ENCODE assay signal across 13 cellular contexts in the genomic region with DNA sequence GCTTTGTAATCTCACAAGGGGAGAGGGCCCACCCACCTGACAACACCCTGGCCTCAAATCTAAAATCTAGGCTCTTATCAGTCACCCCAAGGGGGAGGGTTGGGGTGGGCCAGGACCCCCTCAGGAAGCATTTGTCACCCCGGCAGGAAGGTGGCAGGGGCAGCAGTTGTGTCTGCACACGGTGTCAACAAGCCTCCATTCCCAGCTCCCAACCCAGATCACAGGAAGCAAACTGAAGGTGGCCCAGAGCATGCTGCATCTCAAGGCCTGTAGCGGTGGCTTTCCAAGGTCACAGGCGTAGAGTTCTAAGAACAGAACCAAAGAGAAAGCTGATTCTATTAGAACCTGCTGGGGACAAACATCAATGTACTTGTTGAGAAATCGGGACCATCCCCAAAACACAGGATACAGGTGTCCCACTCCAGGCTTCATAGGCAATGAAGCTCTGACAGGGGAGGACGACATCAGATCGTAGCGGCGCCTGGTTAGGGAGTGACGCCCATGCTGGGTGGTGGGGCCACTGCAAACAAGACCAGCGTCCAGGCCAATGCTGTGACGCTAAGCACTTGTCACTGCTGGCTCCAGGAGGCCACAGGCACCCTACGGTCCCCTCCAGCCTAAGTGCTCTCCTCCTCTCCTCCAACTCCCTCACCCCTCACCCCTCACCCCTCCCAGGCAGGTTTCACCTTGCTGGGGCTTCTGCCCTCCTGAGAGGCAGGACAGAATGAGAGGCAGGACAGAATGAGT. TPM values are rescaled to one million over a fixed set of nuclear protein-coding genes. Genes with fewer than 3 reads are reported as not detected.
A peak's percentile ranks its signal among the peaks of the same experiment; 100 is the strongest.
DNase-seq lines count a peak whose midpoint lies in the region; ATAC-seq and TF ChIP-seq lines count a peak whose summit lies in the region.
"Had no signal": no experiment of that assay in that cellular context is flagged by ENCODE, and none has a peak within 500 bp of the region (broad histone marks: within the 10 kb centered on the region; RNA-seq: fewer than 3 reads in every experiment).

No MANE protein-coding gene starts in this region.

- H3K27ac ChIP-seq in CD8-positive, alpha-beta memory T cell (ENCODE audit: low read depth, low read length): no peak overlapping the region
- H3K27ac ChIP-seq in GM23338 (ENCODE audit: low read depth): no peak overlapping the region
- H3K27ac ChIP-seq in muscle layer of duodenum (ENCODE audit: low read length): peak overlapping the region; percentile 21
- H3K27ac ChIP-seq: cardiac muscle cell, testis had no signal

- peaks cover 75 to 97% (median 90%) of the 10 kb centered on the region in 3 donors for H3K4me1 Mint-ChIP-seq in CD8-positive, alpha-beta memory T cell
- H3K4me1 Mint-ChIP-seq in GM23338: peaks cover 40% of the 10 kb centered on the region
- H3K4me1 Mint-ChIP-seq in activated CD8-positive, alpha-beta T cell treated with anti-CD3 and anti-CD28 coated beads for 36 hours (ENCODE audit: low read depth): peaks cover 87% of the 10 kb centered on the region

- H4K20me1 ChIP-seq in GM23338 (replicated peaks; ENCODE audit: insufficient read depth): peaks cover 33% of the 10 kb centered on the region

- POLR2A ChIA-PET in CD8-positive, alpha-beta memory T cell (lab: Charles Lee): interaction anchor here (0.6 kb wide), 1 partner anchor 120 kb away, joined by 6 read pairs; the partner anchor contains the start of gene GPR68
- POLR2A ChIA-PET in activated CD8-positive, alpha-beta T cell treated with anti-CD3 and anti-CD28 coated beads for 36 hours (lab: Charles Lee): interaction anchor here (0.6 to 2.2 kb wide), 7 partner anchors 11 to 113 kb away, joined by 3 to 11 read pairs (median 4); no protein-coding TSS in a partner anchor

- CTCF ChIA-PET in CD8-positive, alpha-beta memory T cell (lab: Charles Lee): interaction anchor here (0.9 kb wide), 1 partner anchor 30 kb away, joined by 3 read pairs; no protein-coding TSS in a partner anchor
- CTCF ChIA-PET in activated CD8-positive, alpha-beta T cell treated with anti-CD3 and anti-CD28 coated beads for 36 hours (lab: Charles Lee): interaction anchor here (0.6 to 4.1 kb wide), 6 partner anchors 11 to 54 kb away, joined by 3 to 22 read pairs (median 4); no protein-coding TSS in a partner anchor

- no peak overlapping the region for H3K4me3 ChIP-seq in CD8-positive, alpha-beta memory T cell (ENCODE audit: low read length)
- H3K4me3 ChIP-seq in GM23338 (no peak overlapping the region), muscle layer of duodenum (ENCODE audit: low read depth in 1 of 2, low read length in 2 of 2) (no peak overlapping the region)
- H3K4me3 ChIP-seq: cardiac muscle cell, heart left ventricle, testis had no signal

- H3F3A ChIP-seq in GM23338 (replicated peaks; ENCODE audit: low read depth): no peaks in the 10 kb centered on the region

- H3K4me1 ChIP-seq in CD8-positive, alpha-beta memory T cell (ENCODE audit: insufficient read depth, low read length): peaks cover 82% of the 10 kb centered on the region
- peaks cover 14% of the 10 kb centered on the region; the same call in 1 of the 2 replicates for H3K4me1 ChIP-seq in GM23338 (ENCODE audit: insufficient read depth)
- no peaks in the 10 kb centered on the region for H3K4me1 ChIP-seq in muscle layer of duodenum (ENCODE audit: control insufficient read depth in 1 of 2, insufficient read depth in 2 of 2, low read length in 2 of 2)

- no peaks in the 10 kb centered on the region for H3K9me3 Mint-ChIP-seq in CD8-positive, alpha-beta memory T cell
- no peaks in the 10 kb centered on the region for H3K9me3 Mint-ChIP-seq in GM23338
- H3K9me3 Mint-ChIP-seq in activated CD8-positive, alpha-beta T cell treated with anti-CD3 and anti-CD28 coated beads for 36 hours: no peaks in the 10 kb centered on the region

- no peaks in the 10 kb centered on the region for H3K9me2 ChIP-seq in GM23338 (ENCODE audit: insufficient read depth)
- H3K9me2 ChIP-seq: SK-N-SH had no signal

- peak in 1 of 5 donors; percentile 46 for DNase-seq in CD8-positive, alpha-beta memory T cell
- no peak for DNase-seq in GM23338 (ENCODE audit: low spot score)
- DNase-seq in activated CD8-positive, alpha-beta T cell treated with anti-CD3 and anti-CD28 coated beads for 36 hours: no peak
- no peak for DNase-seq in stimulated activated naive CD8-positive, alpha-beta T cell treated with anti-CD3 and anti-CD28 coated beads, Interleukin-15, Interleukin-2, amounts not matched to agents 100 U/mL and 50 U/mL, for 24 hours
- no peak for DNase-seq in ureter (ENCODE audit: low spot score)
- no peak for DNase-seq in NCI-H2196 treated with DMSO at 0.1 percent for 48 hours (lab: John Stamatoyannopoulos, UW; ENCODE audit: unreplicated experiment)
- DNase-seq: heart left ventricle, NCI-H1694 treated with DMSO at 0.1 percent for 48 hours, SK-N-SH, testis had no signal

- peaks cover 0 to 2% of the 10 kb centered on the region in 2 donors for H3K27me3 Mint-ChIP-seq in CD8-positive, alpha-beta memory T cell
- H3K27me3 Mint-ChIP-seq in GM23338 (ENCODE audit: insufficient read depth, low read depth, poor library complexity): peaks cover 8% of the 10 kb centered on the region
- no peaks in the 10 kb centered on the region for H3K27me3 Mint-ChIP-seq in activated CD8-positive, alpha-beta T cell treated with anti-CD3 and anti-CD28 coated beads for 36 hours

- peak overlapping the region in 5 of 7 donors; percentile 0 to 60 (median 43) for H3K4me3 Mint-ChIP-seq in CD8-positive, alpha-beta memory T cell
- no peak overlapping the region for H3K4me3 Mint-ChIP-seq in GM23338
- no peak overlapping the region for H3K4me3 Mint-ChIP-seq in activated CD8-positive, alpha-beta T cell treated with anti-CD3 and anti-CD28 coated beads for 36 hours

- TF ChIP-seq POLR2A in GM18505 (IDR thresholded peaks at IDR 0.05; ENCODE audit: borderline replicate concordance, extremely low read depth, insufficient read depth, insufficient read length): no peak

- H3K36me3 Mint-ChIP-seq in CD8-positive, alpha-beta memory T cell: peaks cover 0 to 27% (median 3%) of the 10 kb centered on the region in 3 donors
- H3K36me3 Mint-ChIP-seq in GM23338 (ENCODE audit: low read depth): no peaks in the 10 kb centered on the region
- peaks cover 4% of the 10 kb centered on the region for H3K36me3 Mint-ChIP-seq in activated CD8-positive, alpha-beta T cell treated with anti-CD3 and anti-CD28 coated beads for 36 hours (ENCODE audit: low read depth)

- no peak for ATAC-seq in GM23338
- ATAC-seq in activated CD8-positive, alpha-beta T cell treated with anti-CD3 and anti-CD28 coated beads for 36 hours: no peak
- ATAC-seq in GM18505 (IDR thresholded peaks at IDR 0.05; ENCODE audit: unreplicated experiment): no peak
- ATAC-seq in stimulated activated naive CD8-positive, alpha-beta T cell treated with anti-CD3 and anti-CD28 coated beads, Interleukin-15, Interleukin-2, amounts not matched to agents 100 U/mL and 50 U/mL, for 24 hours: no peak

- intact Hi-C loops in activated CD8-positive, alpha-beta T cell treated with anti-CD3 and anti-CD28 coated beads for 36 hours (cut with micrococcal nuclease): loop anchor here (5.0 kb wide), 1 partner anchor 42 kb away; no protein-coding TSS in a partner anchor

- H3K9me3 ChIP-seq in CD8-positive, alpha-beta memory T cell (ENCODE audit: low read length): no peaks in the 10 kb centered on the region
- no peaks in the 10 kb centered on the region for H3K9me3 ChIP-seq in muscle layer of duodenum (ENCODE audit: control insufficient read depth in 1 of 2, low read length in 2 of 2)
- H3K9me3 ChIP-seq: heart left ventricle, SK-N-SH, testis had no signal

- no peak overlapping the region for H3K4me2 ChIP-seq in GM23338
- H3K4me2 ChIP-seq: SK-N-SH had no signal

- no peaks in the 10 kb centered on the region for H3K27me3 ChIP-seq in CD8-positive, alpha-beta memory T cell (ENCODE audit: insufficient read depth, low read length, poor library complexity, severe bottlenecking)
- H3K27me3 ChIP-seq in GM23338 (ENCODE audit: insufficient read depth) (no peaks in the 10 kb centered on the region), muscle layer of duodenum (ENCODE audit: low read depth, low read length) (no peaks in the 10 kb centered on the region)
- H3K27me3 ChIP-seq: testis had no signal

- H3K36me3 ChIP-seq in CD8-positive, alpha-beta memory T cell (ENCODE audit: insufficient read depth, low read length): no peaks in the 10 kb centered on the region
- no peaks in the 10 kb centered on the region for H3K36me3 ChIP-seq in GM23338 (ENCODE audit: insufficient read depth)
- H3K36me3 ChIP-seq in muscle layer of duodenum (ENCODE audit: control insufficient read depth in 1 of 2, insufficient read depth in 2 of 2, low read length in 2 of 2): no peaks in the 10 kb centered on the region
- H3K36me3 ChIP-seq: cardiac muscle cell, heart left ventricle had no signal

- H3K79me2 ChIP-seq in GM23338 (replicated peaks; ENCODE audit: insufficient read depth): peaks cover 85% of the 10 kb centered on the region

- H3K27ac Mint-ChIP-seq in CD8-positive, alpha-beta memory T cell: peak overlapping the region; percentile 65 to 98 (median 93)
- H3K27ac Mint-ChIP-seq in GM23338: peak overlapping the region; percentile 52; the same call in 1 of the 2 replicates
- peak overlapping the region; percentile 76 for H3K27ac Mint-ChIP-seq in activated CD8-positive, alpha-beta T cell treated with anti-CD3 and anti-CD28 coated beads for 36 hours

- TF ChIP-seq CTCF in GM23338 (conservative IDR thresholded peaks at IDR 0.05; ENCODE audit: low read depth in 2 of 2): no peak
- TF ChIP-seq CTCF in activated CD8-positive, alpha-beta T cell treated with anti-CD3 and anti-CD28 coated beads for 36 hours (IDR thresholded peaks at IDR 0.05): no peak

- no peak overlapping the region for H2AFZ ChIP-seq in GM23338

TF ChIP-seq in GM23338, 12 proteins besides CTCF, POLR2A, EP300 and RAD21 (continues in another document):
- TF ChIP-seq JUNB (IDR thresholded peaks at IDR 0.05; ENCODE audit: unreplicated experiment): no peak

RNA-seq across cellular contexts. Expression of gene CCDC88C, which starts 52.9 kb away (rescaled TPM):
- total RNA-seq in CD8-positive, alpha-beta memory T cell: 10 to 100 TPM; 71.7 to 74.1 TPM
- polyA plus RNA-seq in CD8-positive, alpha-beta memory T cell: 42.3 TPM
- total RNA-seq in GM23338 (2014; rRNA removed; shearing (Covaris generic)): 42.1 and 60.7 TPM in 2 replicates
- polyA plus RNA-seq in GM23338 (2016; fragmentation: Nextera tagmentation; extraction: Ambion mirVana): 20.8 and 23.6 TPM in 2 replicates
- 10 to 100 TPM; 83.6 to 87.8 TPM for total RNA-seq in activated CD8-positive, alpha-beta T cell treated with anti-CD3 and anti-CD28 coated beads for 36 hours
- 49.0 TPM for total RNA-seq in ureter

Comparison
In these comparisons a context has a peak if more than half of its experiments do, and no peak if none do; other contexts are left out.
1. H3K4me3 Mint-ChIP-seq: peak in CD8-positive, alpha-beta memory T cell (5 of 7); none in GM23338 (single experiment) and activated CD8-positive, alpha-beta T cell treated with anti-CD3 and anti-CD28 coated beads for 36 hours (single experiment).
2. Peak in every context shown above with its lines, with median percentiles within 50 percentile points of each other: H3K27ac Mint-ChIP-seq.